Comparison of ENCODE assay signal across 7 cellular contexts in genomic region chr19:32581704-32582164, GRCh38. TPM values are rescaled to one million over a fixed set of nuclear protein-coding genes. Genes with fewer than 3 reads are reported as not detected.
DNase-seq lines count a peak whose midpoint lies in the region; ATAC-seq and TF ChIP-seq lines count a peak whose summit lies in the region.

No MANE protein-coding gene starts in this region.

- H3K27ac ChIP-seq in VCaP = peak overlapping the region; percentile 90

- peaks cover 12% of the 10 kb centered on the region for H3K36me3 Mint-ChIP-seq in neural crest cell (ENCODE audit: low read depth)

- DNase-seq in GM12865 (ENCODE audit: low read depth) (no peak), HS-27A (ENCODE audit: low read depth) (peak; percentile 31), fibroblast of the aortic adventitia (ENCODE audit: low read depth) (peak; percentile 75), neural crest cell (ENCODE audit: low read depth, low spot score) (peak; percentile 9), germinal center (ENCODE audit: low spot score) (no peak)

- no peak for ATAC-seq in GM21381 (IDR thresholded peaks at IDR 0.05; ENCODE audit: unreplicated experiment)

- H3K9me3 Mint-ChIP-seq in neural crest cell = no peaks in the 10 kb centered on the region

- TF ChIP-seq CTCF in GM12865 (IDR thresholded peaks at IDR 0.05; ENCODE audit: insufficient read depth, low read depth, low read length, missing control alignments) (no peak), VCaP (conservative IDR thresholded peaks at IDR 0.05) (no peak), fibroblast of the aortic adventitia (IDR thresholded peaks at IDR 0.05; ENCODE audit: insufficient read depth, low read length) (no peak), neural crest cell (conservative IDR thresholded peaks at IDR 0.05) (no peak)

- H3K27ac Mint-ChIP-seq in neural crest cell (ENCODE audit: unreplicated experiment) = peak overlapping the region; percentile 67

- H3K27me3 Mint-ChIP-seq in neural crest cell (ENCODE audit: low read depth) = peaks cover 16% of the 10 kb centered on the region

- peaks cover 22% of the 10 kb centered on the region for H3K4me1 Mint-ChIP-seq in neural crest cell

- peak overlapping the region; percentile 96 for H3K4me3 Mint-ChIP-seq in neural crest cell

- peak overlapping the region; percentile 99 for H3K4me3 ChIP-seq in GM12865 (ENCODE audit: low read depth, low read length)
- H3K4me3 ChIP-seq in fibroblast of the aortic adventitia (ENCODE audit: low read depth, low read length) = peak overlapping the region; percentile 88

RNA-seq across cellular contexts. Expression of gene PDCD5, which starts 0.7 kb away (rescaled TPM):
- 71.2 and 161 TPM in 2 replicates for total RNA-seq in fibroblast of the aortic adventitia (ENCODE audit: low replicate concordance)
- 159 and 165 TPM in 2 replicates for total RNA-seq in neural crest cell

Comparison
In these comparisons a context has a peak if more than half of its experiments do, and no peak if none do; other contexts are left out.
1. DNase-seq: peak in HS-27A (single experiment), fibroblast of the aortic adventitia (single experiment) and neural crest cell (single experiment); none in GM12865 (single experiment) and germinal center (single experiment).